ENCODE assay signal across 8 cellular contexts in genomic region chr5:90264930-90265857, GRCh38.
DNase-seq lines count a peak whose midpoint lies in the region; ATAC-seq and TF ChIP-seq lines count a peak whose summit lies in the region.

No MANE protein-coding gene starts in this region.

- H3K27me3 Mint-ChIP-seq in activated T-cell treated with anti-CD3 and anti-CD28 coated beads, Interleukin-2, amount 50 U/mL, for 24 hours, result peaks cover 8% of the 10 kb centered on the region
- no peaks in the 10 kb centered on the region for H3K27me3 Mint-ChIP-seq in type B pancreatic cell

- no peaks in the 10 kb centered on the region for H3K36me3 Mint-ChIP-seq in activated T-cell treated with anti-CD3 and anti-CD28 coated beads, Interleukin-2, amount 50 U/mL, for 24 hours (ENCODE audit: low read depth)
- H3K36me3 Mint-ChIP-seq in type B pancreatic cell, result no peaks in the 10 kb centered on the region

- H3K27ac Mint-ChIP-seq in activated T-cell treated with anti-CD3 and anti-CD28 coated beads, Interleukin-2, amount 50 U/mL, for 24 hours, result no peak overlapping the region
- no peak overlapping the region for H3K27ac Mint-ChIP-seq in type B pancreatic cell

- TF ChIP-seq CTCF in fibroblast of villous mesenchyme (IDR thresholded peaks at IDR 0.05; ENCODE audit: insufficient read depth, low read depth, low read length), result peak; percentile 96
- peak; percentile 95 for TF ChIP-seq CTCF in type B pancreatic cell (conservative IDR thresholded peaks at IDR 0.05)

- no peaks in the 10 kb centered on the region for H3K9me3 Mint-ChIP-seq in activated T-cell treated with anti-CD3 and anti-CD28 coated beads, Interleukin-2, amount 50 U/mL, for 24 hours
- H3K9me3 Mint-ChIP-seq in type B pancreatic cell, result no peaks in the 10 kb centered on the region

- no peak overlapping the region for H3K4me3 ChIP-seq in fibroblast of villous mesenchyme (ENCODE audit: low read depth, low read length)

- peak; percentile 64 for ATAC-seq in GM19043 (IDR thresholded peaks at IDR 0.05; ENCODE audit: low read depth, unreplicated experiment)

- H3K4me1 Mint-ChIP-seq in activated T-cell treated with anti-CD3 and anti-CD28 coated beads, Interleukin-2, amount 50 U/mL, for 24 hours (ENCODE audit: low read depth), result peaks cover 2% of the 10 kb centered on the region
- peaks cover 6% of the 10 kb centered on the region for H3K4me1 Mint-ChIP-seq in type B pancreatic cell (ENCODE audit: unreplicated experiment)

- no peak overlapping the region for H3K4me3 Mint-ChIP-seq in activated T-cell treated with anti-CD3 and anti-CD28 coated beads, Interleukin-2, amount 50 U/mL, for 24 hours
- no peak overlapping the region for H3K4me3 Mint-ChIP-seq in type B pancreatic cell

- DNase-seq in C1 segment of cervical spinal cord (lab: John Stamatoyannopoulos, UW) (peak in 11 of 14 donors; percentile 2 to 40 (median 22)), HS-5 (ENCODE audit: low read depth) (peak; percentile 39), NOMO-1 treated with dmso at 0.1 percent for 144 hours (lab: John Stamatoyannopoulos, UW; ENCODE audit: unreplicated experiment) (peak; percentile 9), fibroblast of villous mesenchyme (ENCODE audit: low read depth) (peak; percentile 77), non-pigmented ciliary epithelial cell (ENCODE audit: low read depth) (peak; percentile 32), type B pancreatic cell (ENCODE audit: extremely low spot score, unreplicated experiment) (peak; percentile 72)
- peak; percentile 49 for DNase-seq in activated T-cell treated with anti-CD3 and anti-CD28 coated beads, Interleukin-2, amount 50 U/mL, for 24 hours

Comparison
In these comparisons a context has a peak if more than half of its experiments do, and no peak if none do; other contexts are left out.
1. DNase-seq: peak in every context shown above with its lines; median percentile 77 in fibroblast of villous mesenchyme; 72 in type B pancreatic cell; 49 in activated T-cell treated with anti-CD3 and anti-CD28 coated beads, Interleukin-2, amount 50 U/mL, for 24 hours; 39 in HS-5; 32 in non-pigmented ciliary epithelial cell; 22 in C1 segment of cervical spinal cord; 9 in NOMO-1 treated with dmso at 0.1 percent for 144 hours.